In the genomic region with DNA sequence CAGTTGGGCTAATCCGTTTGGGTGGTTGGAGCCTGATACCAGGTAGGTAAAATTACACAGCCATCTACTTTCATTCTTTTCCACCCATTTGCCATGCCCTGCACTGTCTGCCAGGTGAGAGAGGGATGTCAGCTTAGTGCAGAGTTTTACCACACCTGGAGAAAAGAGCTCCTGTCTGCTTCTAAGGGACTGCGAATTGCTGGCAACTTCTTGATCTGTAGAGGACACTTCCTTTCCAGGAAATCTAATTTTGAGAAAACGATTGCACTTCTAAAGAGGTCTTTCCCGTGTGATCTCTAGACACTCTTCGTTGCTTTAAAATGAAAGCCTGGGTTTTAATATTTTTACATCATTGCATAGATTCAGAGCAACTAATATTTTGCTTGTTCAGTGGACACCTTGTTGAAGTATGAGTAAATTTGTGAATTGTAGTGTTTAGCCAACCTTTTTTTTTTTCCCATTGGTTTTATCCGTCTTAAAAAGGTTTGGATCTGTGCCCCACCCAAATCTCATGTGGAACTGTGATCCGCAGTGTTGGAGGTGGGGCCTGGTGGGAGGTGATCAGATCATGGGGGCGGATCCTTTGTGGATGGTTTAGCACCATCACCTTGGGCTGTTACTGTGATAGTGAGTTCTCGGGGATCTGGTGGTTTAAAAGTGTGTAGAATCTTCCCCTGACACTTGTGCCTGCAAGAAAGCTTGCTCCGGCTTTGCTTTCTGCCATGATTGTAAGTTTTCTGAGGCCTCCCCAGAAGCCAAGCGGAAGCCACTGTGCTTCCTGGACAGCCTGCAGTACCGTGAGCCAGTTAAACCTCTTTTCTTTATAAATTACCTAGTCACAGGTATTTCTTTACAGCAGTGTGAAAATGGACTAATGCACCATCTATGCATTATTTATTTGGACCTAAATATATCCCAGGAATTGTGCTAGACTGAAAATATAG, we compare ENCODE assay signal across 11 cellular contexts.
A peak's percentile ranks its signal among the peaks of the same experiment; 100 is the strongest.
DNase-seq lines count a peak whose midpoint lies in the region; ATAC-seq and TF ChIP-seq lines count a peak whose summit lies in the region.
"Had no signal": no experiment of that assay in that cellular context is flagged by ENCODE, and none has a peak within 500 bp of the region (broad histone marks: within the 10 kb centered on the region; RNA-seq: fewer than 3 reads in every experiment).

No MANE protein-coding gene starts in this region.

- CTCF ChIA-PET in activated naive CD4-positive, alpha-beta T cell treated with anti-CD3 and anti-CD28 coated beads for 36 hours (lab: Charles Lee) = no interaction called here
- CTCF ChIA-PET in T-cell (lab: Charles Lee) = no interaction called here

- H3K4me3 Mint-ChIP-seq in activated naive CD4-positive, alpha-beta T cell treated with anti-CD3 and anti-CD28 coated beads for 36 hours = peak overlapping the region; percentile 43
- H3K4me3 Mint-ChIP-seq in T-cell = peak overlapping the region; percentile 59 to 70 (median 62)
- peak overlapping the region in 2 of 5 experiments; percentile 31 to 57 for H3K4me3 Mint-ChIP-seq in brain

- TF ChIP-seq CTCF in brain (conservative IDR thresholded peaks at IDR 0.05) = no peak

- H3K9me3 Mint-ChIP-seq in activated naive CD4-positive, alpha-beta T cell treated with anti-CD3 and anti-CD28 coated beads for 36 hours = no peaks in the 10 kb centered on the region
- H3K9me3 Mint-ChIP-seq in T-cell = peaks cover 0 to 2% (median 0%) of the 10 kb centered on the region in 3 donors
- H3K9me3 Mint-ChIP-seq in brain = peaks cover 0 to 3% (median 0%) of the 10 kb centered on the region in 5 experiments

- H3K36me3 Mint-ChIP-seq in activated naive CD4-positive, alpha-beta T cell treated with anti-CD3 and anti-CD28 coated beads for 36 hours (ENCODE audit: low read depth) = peaks cover 1% of the 10 kb centered on the region
- H3K36me3 Mint-ChIP-seq in T-cell (no peaks in the 10 kb centered on the region), brain (no peaks in the 10 kb centered on the region)

- intact Hi-C loops in activated naive CD4-positive, alpha-beta T cell treated with anti-CD3 and anti-CD28 coated beads for 36 hours (cut with micrococcal nuclease) = loop anchor here (1.0 kb wide), 1 partner anchor 8 kb away; no protein-coding TSS in a partner anchor

- peak overlapping the region; percentile 60 for H3K27ac Mint-ChIP-seq in activated naive CD4-positive, alpha-beta T cell treated with anti-CD3 and anti-CD28 coated beads for 36 hours
- H3K27ac Mint-ChIP-seq in T-cell (peak overlapping the region; percentile 89 to 94), brain (peak overlapping the region in 4 of 5 experiments; percentile 79 to 87 (median 80))

- DNase-seq in activated naive CD4-positive, alpha-beta T cell treated with anti-CD3 and anti-CD28 coated beads for 36 hours = peak; percentile 18
- no peak for DNase-seq in activated naive CD4-positive, alpha-beta T cell treated with anti-CD3 and anti-CD28 coated beads, Interleukin-2, amount 50 U/mL, for 16 hours
- DNase-seq in T-cell = peak in 1 of 34 experiments; percentile 8
- DNase-seq in GM19240 (ENCODE audit: insufficient read length, low spot score) = no peak
- no peak for DNase-seq in GM19238 (ENCODE audit: insufficient read length, low spot score)
- DNase-seq: cerebellar nuclear complex, KG1, SHP77 treated with DMSO at 0.1 percent for 48 hours had no signal

- peaks cover 78% of the 10 kb centered on the region for H3K4me1 Mint-ChIP-seq in activated naive CD4-positive, alpha-beta T cell treated with anti-CD3 and anti-CD28 coated beads for 36 hours (ENCODE audit: low read depth)
- H3K4me1 Mint-ChIP-seq in T-cell (peaks cover 73 to 83% (median 80%) of the 10 kb centered on the region in 3 donors), brain (peaks cover 60% of the 10 kb centered on the region)

- no peaks in the 10 kb centered on the region for H3K27me3 Mint-ChIP-seq in activated naive CD4-positive, alpha-beta T cell treated with anti-CD3 and anti-CD28 coated beads for 36 hours (ENCODE audit: low read depth)
- H3K27me3 Mint-ChIP-seq in T-cell (no peaks in the 10 kb centered on the region), brain (peaks cover 4% of the 10 kb centered on the region)

- ATAC-seq in T-cell (replicated peaks in 1 of 4) = peak; percentile 33 to 73 (median 66)
- ATAC-seq in HG02571 (IDR thresholded peaks at IDR 0.05; ENCODE audit: unreplicated experiment) = no peak
- no peak for ATAC-seq in GM21723 (IDR thresholded peaks at IDR 0.05; ENCODE audit: unreplicated experiment)

- POLR2A ChIA-PET in T-cell (lab: Charles Lee) = interaction anchor here in 1 of 2 donors (0.6 kb wide), 1 partner anchor 153 kb away, joined by 4 read pairs; no protein-coding TSS in a partner anchor

Comparison
In these comparisons a context has a peak if more than half of its experiments do, and no peak if none do; other contexts are left out.
1. ATAC-seq: peak in T-cell (4 of 4); none in HG02571 (single experiment) and GM21723 (single experiment).
2. Peak in every context shown above with its lines, with median percentiles within 50 percentile points of each other: H3K27ac Mint-ChIP-seq.